In genomic region chr15:79540551-79540950, GRCh38 we compare ENCODE assay signal across 1 cellular context.
TF ChIP-seq lines count a peak whose summit lies in the region.

No MANE protein-coding gene starts in this region.

TF ChIP-seq in liver, 16 proteins besides CTCF, POLR2A, EP300 and RAD21 (continued from another document):
- TF ChIP-seq, protein P1, sequence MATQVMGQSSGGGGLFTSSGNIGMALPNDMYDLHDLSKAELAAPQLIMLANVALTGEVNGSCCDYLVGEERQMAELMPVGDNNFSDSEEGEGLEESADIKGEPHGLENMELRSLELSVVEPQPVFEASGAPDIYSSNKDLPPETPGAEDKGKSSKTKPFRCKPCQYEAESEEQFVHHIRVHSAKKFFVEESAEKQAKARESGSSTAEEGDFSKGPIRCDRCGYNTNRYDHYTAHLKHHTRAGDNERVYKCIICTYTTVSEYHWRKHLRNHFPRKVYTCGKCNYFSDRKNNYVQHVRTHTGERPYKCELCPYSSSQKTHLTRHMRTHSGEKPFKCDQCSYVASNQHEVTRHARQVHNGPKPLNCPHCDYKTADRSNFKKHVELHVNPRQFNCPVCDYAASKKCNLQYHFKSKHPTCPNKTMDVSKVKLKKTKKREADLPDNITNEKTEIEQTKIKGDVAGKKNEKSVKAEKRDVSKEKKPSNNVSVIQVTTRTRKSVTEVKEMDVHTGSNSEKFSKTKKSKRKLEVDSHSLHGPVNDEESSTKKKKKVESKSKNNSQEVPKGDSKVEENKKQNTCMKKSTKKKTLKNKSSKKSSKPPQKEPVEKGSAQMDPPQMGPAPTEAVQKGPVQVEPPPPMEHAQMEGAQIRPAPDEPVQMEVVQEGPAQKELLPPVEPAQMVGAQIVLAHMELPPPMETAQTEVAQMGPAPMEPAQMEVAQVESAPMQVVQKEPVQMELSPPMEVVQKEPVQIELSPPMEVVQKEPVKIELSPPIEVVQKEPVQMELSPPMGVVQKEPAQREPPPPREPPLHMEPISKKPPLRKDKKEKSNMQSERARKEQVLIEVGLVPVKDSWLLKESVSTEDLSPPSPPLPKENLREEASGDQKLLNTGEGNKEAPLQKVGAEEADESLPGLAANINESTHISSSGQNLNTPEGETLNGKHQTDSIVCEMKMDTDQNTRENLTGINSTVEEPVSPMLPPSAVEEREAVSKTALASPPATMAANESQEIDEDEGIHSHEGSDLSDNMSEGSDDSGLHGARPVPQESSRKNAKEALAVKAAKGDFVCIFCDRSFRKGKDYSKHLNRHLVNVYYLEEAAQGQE (IDR thresholded peaks at IDR 0.05), result no peak
- no peak for TF ChIP-seq FOXA2 (IDR thresholded peaks at IDR 0.05)
- no peak for TF ChIP-seq JUND (IDR thresholded peaks at IDR 0.05)
- no peak for TF ChIP-seq SP1 (IDR thresholded peaks at IDR 0.05)
- TF ChIP-seq EGR1 (IDR thresholded peaks at IDR 0.05; ENCODE audit: low read depth in 2 of 2), result no peak
- no peak for TF ChIP-seq YY1 (IDR thresholded peaks at IDR 0.05)
